Comparison of ENCODE assay signal across 22 cellular contexts in the genomic region with DNA sequence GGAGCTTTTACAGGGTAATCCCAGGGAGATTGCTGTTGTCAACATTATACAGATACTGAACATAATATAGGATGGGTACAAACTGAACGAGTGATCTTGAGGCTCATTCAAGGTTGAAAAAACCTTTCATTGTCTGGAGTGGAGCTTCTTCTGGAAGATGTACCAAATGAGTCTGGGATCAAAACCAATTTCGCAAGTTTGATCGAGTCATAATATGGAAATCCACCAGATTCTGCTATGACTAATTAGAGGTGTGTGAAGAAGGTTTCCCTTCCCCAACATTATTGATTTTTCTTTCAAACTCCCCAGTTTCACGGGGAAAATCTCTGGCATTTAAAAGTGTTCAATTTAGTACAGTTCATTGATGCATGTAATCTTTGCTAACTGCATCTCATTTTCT.
DNase-seq lines count a peak whose midpoint lies in the region; ATAC-seq and TF ChIP-seq lines count a peak whose summit lies in the region.
"Had no signal": no experiment of that assay in that cellular context is flagged by ENCODE, and none has a peak within 500 bp of the region (broad histone marks: within the 10 kb centered on the region; RNA-seq: fewer than 3 reads in every experiment).

No MANE protein-coding gene starts in this region.

- H3K4me3 ChIP-seq in breast epithelium = no peak overlapping the region
- no peak overlapping the region for H3K4me3 ChIP-seq in colonic mucosa
- H3K4me3 ChIP-seq: gastrocnemius medialis, left lung, stomach had no signal

- DNase-seq in MCF 10A (ENCODE audit: unreplicated experiment) (peak; percentile 70), breast epithelium (ENCODE audit: low spot score in 2 of 2) (no peak), RPMI7951 (ENCODE audit: low read depth) (peak; percentile 32), fibroblast of gingiva (ENCODE audit: low read depth) (peak; percentile 45), stromal cell of bone marrow (ENCODE audit: low read depth) (peak; percentile 54), colonic mucosa (no peak), cortex of kidney (lab: John Stamatoyannopoulos, UW) (no peak)
- DNase-seq: activated CD4-positive, alpha-beta T cell treated with anti-CD3 and anti-CD28 coated beads for 4 hours; activated naive CD4-positive, alpha-beta T cell treated with Interleukin-2 at 50 U/mL for 16 hours; brain microvascular endothelial cell; CD8-positive, alpha-beta T cell; DMS79 treated with DMSO at 0.1 percent for 48 hours; effector CD4-positive, alpha-beta T cell; gastrocnemius medialis; left lung; NCI-H2029 treated with DMSO at 0.1 percent for 48 hours; right cardiac atrium; stimulated activated CD4-positive, alpha-beta T cell treated with anti-CD3 and anti-CD28 coated beads, Interleukin-1b, Interleukin-23, amount 100 ng/mL, for 48 hours; stomach had no signal

- H3K36me3 ChIP-seq in breast epithelium (no peaks in the 10 kb centered on the region), colonic mucosa (no peaks in the 10 kb centered on the region)
- H3K36me3 ChIP-seq: brain microvascular endothelial cell, gastrocnemius medialis, left lung, stomach had no signal

- peaks cover 6% of the 10 kb centered on the region for H3K4me1 Mint-ChIP-seq in MCF 10A (ENCODE audit: insufficient read depth, unreplicated experiment)
- H3K4me1 Mint-ChIP-seq: IgD-negative memory B cell had no signal

- TF ChIP-seq POLR2A in breast epithelium (IDR thresholded peaks at IDR 0.05) = no peak

- no TSS peak for BruUV-seq in MCF 10A (replicated peaks; lab: Mats Ljungman, UMichigan)

- no peak overlapping the region for H3K27ac Mint-ChIP-seq in MCF 10A (ENCODE audit: low read depth, unreplicated experiment)
- H3K27ac Mint-ChIP-seq: CD8-positive, alpha-beta T cell; IgD-negative memory B cell had no signal

- no peaks in the 10 kb centered on the region for H3K27me3 Mint-ChIP-seq in MCF 10A (ENCODE audit: insufficient read depth, unreplicated experiment)
- H3K27me3 Mint-ChIP-seq: IgD-negative memory B cell had no signal

- H3K9me3 ChIP-seq in breast epithelium (no peaks in the 10 kb centered on the region), colonic mucosa (no peaks in the 10 kb centered on the region)
- H3K9me3 ChIP-seq: gastrocnemius medialis, left lung, stomach had no signal

- no peak overlapping the region for H3K4me3 Mint-ChIP-seq in MCF 10A (ENCODE audit: unreplicated experiment)
- H3K4me3 Mint-ChIP-seq: CD8-positive, alpha-beta T cell; IgD-negative memory B cell had no signal

- no peak overlapping the region for H3K9ac ChIP-seq in colonic mucosa (ENCODE audit: low read depth in 2 of 2, low read length in 2 of 2)

- TF ChIP-seq CTCF in MCF 10A (IDR thresholded peaks at IDR 0.05; ENCODE audit: unreplicated experiment) (no peak), breast epithelium (IDR thresholded peaks at IDR 0.05) (no peak), colonic mucosa (IDR thresholded peaks at IDR 0.05) (no peak)

- H3K9me3 Mint-ChIP-seq in MCF 10A (ENCODE audit: unreplicated experiment) = no peaks in the 10 kb centered on the region
- H3K9me3 Mint-ChIP-seq: CD8-positive, alpha-beta T cell had no signal

- intact Hi-C loops in MCF 10A (cut with micrococcal nuclease) (no loop called here), breast epithelium (cut with DNase I; ENCODE audit: low total_unique reads) (no loop called here), colonic mucosa (cut with DNase I) (no loop called here)

- H3K27ac ChIP-seq in breast epithelium (no peak overlapping the region), colonic mucosa (no peak overlapping the region)
- H3K27ac ChIP-seq: brain microvascular endothelial cell, gastrocnemius medialis, left lung, stomach had no signal

- H3K4me1 ChIP-seq in breast epithelium = no peaks in the 10 kb centered on the region
- H3K4me1 ChIP-seq in colonic mucosa = no peaks in the 10 kb centered on the region
- H3K4me1 ChIP-seq: gastrocnemius medialis, left lung, stomach had no signal

- ATAC-seq in HG03520 (IDR thresholded peaks at IDR 0.05; ENCODE audit: unreplicated experiment) = no peak
- ATAC-seq: CD8-positive, alpha-beta T cell; gastrocnemius medialis; left lung; right cardiac atrium; SK-N-SH treated with all-trans-retinoic acid at 6 μM for 48 hours had no signal

- no peaks in the 10 kb centered on the region for H3K27me3 ChIP-seq in breast epithelium
- no peaks in the 10 kb centered on the region for H3K27me3 ChIP-seq in colonic mucosa
- H3K27me3 ChIP-seq: brain microvascular endothelial cell, gastrocnemius medialis, left lung, stomach had no signal

- POLR2A ChIA-PET in MCF 10A (lab: Yijun Ruan, JAX) = no interaction called here

- H3K36me3 Mint-ChIP-seq in MCF 10A (ENCODE audit: insufficient read depth, unreplicated experiment) = no peaks in the 10 kb centered on the region
- H3K36me3 Mint-ChIP-seq: CD8-positive, alpha-beta T cell had no signal

- CTCF ChIA-PET in MCF 10A (lab: Yijun Ruan, JAX) = interaction anchor here (0.6 kb wide), 1 partner anchor 62 kb away, joined by 3 read pairs; no protein-coding TSS in a partner anchor

Comparison
In these comparisons a context has a peak if more than half of its experiments do, and no peak if none do; other contexts are left out.
1. DNase-seq: peak in MCF 10A (single experiment), RPMI7951 (single experiment), fibroblast of gingiva (single experiment) and stromal cell of bone marrow (single experiment); none in breast epithelium (0 of 2), colonic mucosa (single experiment) and cortex of kidney (single experiment).